Comparison of ENCODE assay signal across 1 cellular context in genomic region chr4:184538023-184538599, GRCh38.
TF ChIP-seq lines count a peak whose summit lies in the region.

No MANE protein-coding gene starts in this region.

TF ChIP-seq in GM12878, 131 proteins besides CTCF, POLR2A, EP300 and RAD21 (continued from another document and continues in another):
- TF ChIP-seq SKIL (IDR thresholded peaks at IDR 0.05; ENCODE audit: low read depth, poor library complexity, severe bottlenecking) (peak; percentile 74), CBFB (IDR thresholded peaks at IDR 0.05; ENCODE audit: low read depth) (peak; percentile 23; the same call in 1 of the 2 replicates), CREM (IDR thresholded peaks at IDR 0.05; ENCODE audit: low read depth) (no peak), NBN (IDR thresholded peaks at IDR 0.05) (peak; percentile 77; the same call in 1 of the 2 replicates), TCF3 (IDR thresholded peaks at IDR 0.05; ENCODE audit: borderline replicate concordance, insufficient read depth, low read depth, low read length) (no peak), DPF2 (IDR thresholded peaks at IDR 0.05) (0 out of 2 replicates have a peak, but pooled peaks have one; percentile 11), LARP7 (IDR thresholded peaks at IDR 0.05) (no peak), POLR2AphosphoS2 (IDR thresholded peaks at IDR 0.05; ENCODE audit: low read depth, low read length) (no peak), ZNF24 (IDR thresholded peaks at IDR 0.05) (no peak), BCLAF1 (IDR thresholded peaks at IDR 0.05) (no peak), CUX1 (IDR thresholded peaks at IDR 0.05; ENCODE audit: insufficient replicate concordance, low read depth, low read length) (no peak), PAX5 (IDR thresholded peaks at IDR 0.05; ENCODE audit: borderline replicate concordance, low read depth, low read length) (0 out of 2 replicates have a peak, but pooled peaks have one; percentile 21), CHD4 (IDR thresholded peaks at IDR 0.05) (no peak), KLF5 (IDR thresholded peaks at IDR 0.05; ENCODE audit: partially characterized antibody) (no peak), USF2 (IDR thresholded peaks at IDR 0.05; ENCODE audit: borderline replicate concordance, low read depth, low read length) (no peak), BACH1 (IDR thresholded peaks at IDR 0.05; ENCODE audit: borderline replicate concordance) (no peak), HDAC2 (IDR thresholded peaks at IDR 0.05) (no peak), MYC (IDR thresholded peaks at IDR 0.05; ENCODE audit: insufficient read depth, insufficient read length, insufficient replicate concordance, low read length, severe bottlenecking) (no peak), SPI1 (IDR thresholded peaks at IDR 0.05; ENCODE audit: borderline replicate concordance, insufficient read depth, low read depth, low read length) (no peak), CBX5 (IDR thresholded peaks at IDR 0.05; ENCODE audit: low read depth) (peak; percentile 77), JUND (IDR thresholded peaks at IDR 0.05; ENCODE audit: low read depth, low read length) (no peak), RELB (IDR thresholded peaks at IDR 0.05; ENCODE audit: low read depth) (no peak), RUNX3 (IDR thresholded peaks at IDR 0.05; ENCODE audit: low read length) (no peak; the same call in 1 of the 2 replicates), PAX8 (IDR thresholded peaks at IDR 0.05) (no peak), GABPA (IDR thresholded peaks at IDR 0.05; ENCODE audit: low read depth) (no peak), SREBF1 (IDR thresholded peaks at IDR 0.05; ENCODE audit: low read length) (no peak), IKZF2 (IDR thresholded peaks at IDR 0.05) (0 out of 4 replicates have a peak, but pooled peaks of 1 of the 2 experiments have one; percentile 37), ATF7 (IDR thresholded peaks at IDR 0.05; ENCODE audit: low read depth) (no peak), NR2C2 (IDR thresholded peaks at IDR 0.05; ENCODE audit: borderline replicate concordance, control insufficient read depth, insufficient read length, low read depth) (no peak), CHD2 (IDR thresholded peaks at IDR 0.05; ENCODE audit: borderline replicate concordance, low read depth, low read length) (peak; percentile 20; the same call in 1 of the 2 replicates), SMAD5 (IDR thresholded peaks at IDR 0.05; ENCODE audit: low read depth) (no peak), ZZZ3 (IDR thresholded peaks at IDR 0.05; ENCODE audit: control insufficient read depth, insufficient read length, low read depth) (no peak), TCF7 (IDR thresholded peaks at IDR 0.05; ENCODE audit: borderline replicate concordance) (no peak), CHD1 (IDR thresholded peaks at IDR 0.05; ENCODE audit: low read depth, low read length) (no peak), PML (IDR thresholded peaks at IDR 0.05; ENCODE audit: low read length) (0 out of 2 replicates have a peak, but pooled peaks have one; percentile 21), MTA2 (IDR thresholded peaks at IDR 0.05; ENCODE audit: low read depth) (no peak), SUZ12 (IDR thresholded peaks at IDR 0.05; ENCODE audit: unreplicated experiment) (no peak), MEF2A (IDR thresholded peaks at IDR 0.05; ENCODE audit: insufficient read depth, low read depth, low read length) (no peak), EGR1 (IDR thresholded peaks at IDR 0.05; ENCODE audit: borderline replicate concordance in 1 of 2, low read depth in 2 of 2, low read length in 2 of 2) (no peak), SRF (IDR thresholded peaks at IDR 0.05; ENCODE audit: low read depth in 2 of 2, low read length in 2 of 2) (no peak), ZBED1 (IDR thresholded peaks at IDR 0.05; ENCODE audit: borderline replicate concordance) (no peak), BCL3 (IDR thresholded peaks at IDR 0.05; ENCODE audit: borderline replicate concordance, insufficient read depth, low read depth, low read length, poor library complexity, severe bottlenecking) (no peak), RFX5 (IDR thresholded peaks at IDR 0.05; ENCODE audit: low read depth, low read length) (no peak; the same call in 1 of the 2 replicates), RAD51 (IDR thresholded peaks at IDR 0.05) (no peak), E4F1 (IDR thresholded peaks at IDR 0.05; ENCODE audit: borderline replicate concordance, partially characterized antibody) (no peak), CREB1 (IDR thresholded peaks at IDR 0.05; ENCODE audit: low read depth) (no peak), PKNOX1 (IDR thresholded peaks at IDR 0.05) (no peak; the same call in 1 of the 2 replicates), BHLHE40 (IDR thresholded peaks at IDR 0.05; ENCODE audit: borderline replicate concordance in 1 of 2, low read depth in 2 of 2, low read length in 1 of 2) (peak in 1 of 2 experiments; percentile 37; a peak in 2 of 4 replicates), SMC3 (IDR thresholded peaks at IDR 0.05; ENCODE audit: borderline replicate concordance, low read length) (peak; percentile 92), HDAC6 (IDR thresholded peaks at IDR 0.05; ENCODE audit: unreplicated experiment) (no peak)
